In genomic region chr17:7426203-7426863, GRCh38 we compare ENCODE assay signal across 1 cellular context.
A peak's percentile ranks its signal among the peaks of the same experiment; 100 is the strongest.
TF ChIP-seq lines count a peak whose summit lies in the region.

No MANE protein-coding gene starts in this region.

TF ChIP-seq in K562, 482 proteins besides CTCF, POLR2A, EP300 and RAD21:
- no peak for TF ChIP-seq DDX20 (tag; IDR thresholded peaks at IDR 0.05; ENCODE audit: low read depth)
- TF ChIP-seq, protein P1, sequence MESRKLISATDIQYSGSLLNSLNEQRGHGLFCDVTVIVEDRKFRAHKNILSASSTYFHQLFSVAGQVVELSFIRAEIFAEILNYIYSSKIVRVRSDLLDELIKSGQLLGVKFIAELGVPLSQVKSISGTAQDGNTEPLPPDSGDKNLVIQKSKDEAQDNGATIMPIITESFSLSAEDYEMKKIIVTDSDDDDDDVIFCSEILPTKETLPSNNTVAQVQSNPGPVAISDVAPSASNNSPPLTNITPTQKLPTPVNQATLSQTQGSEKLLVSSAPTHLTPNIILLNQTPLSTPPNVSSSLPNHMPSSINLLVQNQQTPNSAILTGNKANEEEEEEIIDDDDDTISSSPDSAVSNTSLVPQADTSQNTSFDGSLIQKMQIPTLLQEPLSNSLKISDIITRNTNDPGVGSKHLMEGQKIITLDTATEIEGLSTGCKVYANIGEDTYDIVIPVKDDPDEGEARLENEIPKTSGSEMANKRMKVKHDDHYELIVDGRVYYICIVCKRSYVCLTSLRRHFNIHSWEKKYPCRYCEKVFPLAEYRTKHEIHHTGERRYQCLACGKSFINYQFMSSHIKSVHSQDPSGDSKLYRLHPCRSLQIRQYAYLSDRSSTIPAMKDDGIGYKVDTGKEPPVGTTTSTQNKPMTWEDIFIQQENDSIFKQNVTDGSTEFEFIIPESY (CRISPR knock-in tag; IDR thresholded peaks at IDR 0.05): peak; percentile 49; the same call in 1 of the 2 replicates
- TF ChIP-seq RB1 (IDR thresholded peaks at IDR 0.05; ENCODE audit: low read depth): no peak
